Comparison of ENCODE assay signal across 1 cellular context in the genomic region with DNA sequence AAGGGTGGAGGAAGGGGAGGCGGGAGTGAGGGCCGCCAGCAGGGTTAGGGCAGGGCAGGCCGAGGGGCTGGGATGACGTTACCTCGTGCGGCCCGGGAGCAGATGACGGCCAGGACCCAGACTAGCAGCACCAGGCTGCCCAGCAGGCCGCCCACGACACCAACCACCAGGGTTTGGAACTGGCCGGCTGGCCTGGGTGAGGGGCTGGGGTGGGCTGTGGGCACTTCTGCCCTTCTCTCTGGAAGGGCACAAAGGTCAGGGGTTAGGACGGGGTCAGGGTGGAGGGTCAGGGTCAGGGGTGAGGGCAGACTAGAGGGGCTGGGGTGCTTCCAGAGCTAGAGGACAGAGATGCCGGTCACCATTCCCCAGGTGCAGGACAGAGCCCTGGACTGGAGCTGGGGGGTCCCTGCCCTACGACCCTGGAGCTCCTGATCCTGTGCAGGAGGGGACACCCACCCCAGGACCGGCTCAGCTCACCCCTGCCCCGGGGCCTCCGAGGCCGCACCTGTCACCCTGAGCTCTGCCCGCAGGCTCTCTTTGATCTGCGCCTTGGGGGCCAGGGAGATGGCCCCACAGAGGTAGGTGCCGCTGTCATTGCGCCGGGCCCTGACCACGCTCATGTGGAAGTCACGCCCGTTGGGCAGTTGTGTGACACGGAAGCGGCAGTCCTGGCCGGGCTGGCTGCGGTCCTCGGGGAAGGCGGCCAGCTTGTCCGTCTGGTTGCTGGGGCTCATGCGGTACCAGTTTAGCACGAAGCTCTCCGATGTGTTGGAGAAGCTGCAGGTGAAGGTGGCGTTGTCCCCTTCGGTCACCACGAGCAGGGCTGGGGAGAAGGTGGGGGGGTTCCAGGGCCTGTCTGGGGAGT.
TF ChIP-seq lines count a peak whose summit lies in the region.

No MANE protein-coding gene starts in this region.

TF ChIP-seq in GM12878, 131 proteins besides CTCF, POLR2A, EP300 and RAD21:
- TF ChIP-seq PAX8 (IDR thresholded peaks at IDR 0.05) (no peak), NR2F1 (conservative IDR thresholded peaks at IDR 0.05) (peak; percentile 59; the same call in 1 of the 2 replicates)
